8 cellular contexts compared by ENCODE assay signal in genomic region chr21:45818904-45819285, GRCh38.
A peak's percentile ranks its signal among the peaks of the same experiment; 100 is the strongest.
DNase-seq lines count a peak whose midpoint lies in the region; ATAC-seq, FAIRE-seq and TF ChIP-seq lines count a peak whose summit lies in the region.

No MANE protein-coding gene starts in this region.

- no peak overlapping the region for H3K27ac ChIP-seq in CD4-positive, alpha-beta T cell (ENCODE audit: low read depth, low read length)
- H3K27ac ChIP-seq in pancreas (no peak overlapping the region), heart right ventricle (no peak overlapping the region)

- POLR2A ChIA-PET in CD4-positive, alpha-beta T cell (lab: Charles Lee) = no interaction called here

- H3K27me3 Mint-ChIP-seq in CD4-positive, alpha-beta T cell = no peaks in the 10 kb centered on the region

- H3K4me1 ChIP-seq in pancreas (no peaks in the 10 kb centered on the region), heart right ventricle (peaks cover 0 to 19% (median 0%) of the 10 kb centered on the region in 9 donors)

- no peaks in the 10 kb centered on the region for H3K9me3 Mint-ChIP-seq in CD4-positive, alpha-beta T cell

- CTCF ChIA-PET in CD4-positive, alpha-beta T cell (lab: Charles Lee) = no interaction called here

- 66 to 77% methylated on average over 8 of the region's 8 CpGs for WGBS in pancreas, 2 donors
- WGBS in heart right ventricle, 2 donors = 69 to 74% methylated on average over 8 of the region's 8 CpGs

- intact Hi-C loops in CD4-positive, alpha-beta T cell (cut with DNase I, micrococcal nuclease) = loop anchor here (2.0 to 10.0 kb wide), 3 partner anchors 54 to 380 kb away; partner anchors contain the start of gene PCBP3 (in 1 of the 2)
- intact Hi-C loops in pancreas (cut with DNase I) = loop anchor here in 2 of 3 donors (5.0 to 10.0 kb wide), 2 partner anchors 262 to 264 kb away; no protein-coding TSS in a partner anchor
- intact Hi-C loops in heart right ventricle (cut with DNase I) = loop anchor here in 1 of 10 donors (10.0 kb wide), 1 partner anchor 364 kb away; no protein-coding TSS in a partner anchor

- H3K36me3 ChIP-seq in pancreas (no peaks in the 10 kb centered on the region), heart right ventricle (no peaks in the 10 kb centered on the region)

- DNase-seq in CD4-positive, alpha-beta T cell = peak; percentile 15 to 65 (median 54)
- DNase-seq in NOMO-1 treated with DMSO at 0.1 percent for 48 hours (lab: John Stamatoyannopoulos, UW; ENCODE audit: unreplicated experiment) = peak; percentile 87
- peak; percentile 25 for DNase-seq in activated T-helper 1 cell treated with Interleukin-2 at 50 U/mL for 16 hours (ENCODE audit: low read depth)
- peak; percentile 76 for DNase-seq in myocyte (ENCODE audit: low read depth)
- no peak for DNase-seq in pancreas
- no peak for DNase-seq in heart right ventricle
- no peak for DNase-seq in G401 (ENCODE audit: low spot score)
- no peak for DNase-seq in NCI-H2081 (lab: John Stamatoyannopoulos, UW)

- no peaks in the 10 kb centered on the region for H3K27me3 ChIP-seq in CD4-positive, alpha-beta T cell (ENCODE audit: control insufficient read depth, insufficient read depth, low read length)
- H3K27me3 ChIP-seq in pancreas = no peaks in the 10 kb centered on the region
- H3K27me3 ChIP-seq in heart right ventricle = peaks cover 0 to 19% (median 0%) of the 10 kb centered on the region in 7 donors

- H3K4me3 ChIP-seq in pancreas = no peak overlapping the region
- no peak overlapping the region for H3K4me3 ChIP-seq in heart right ventricle

- no peak overlapping the region for H3K4me3 Mint-ChIP-seq in CD4-positive, alpha-beta T cell

- peak overlapping the region; percentile 29 for H3K27ac Mint-ChIP-seq in CD4-positive, alpha-beta T cell

- H3K36me3 Mint-ChIP-seq in CD4-positive, alpha-beta T cell (ENCODE audit: low read depth) = no peaks in the 10 kb centered on the region

- no peak for FAIRE-seq in pancreas (lab: Jason Lieb, UNC)

- no peaks in the 10 kb centered on the region for H3K9me3 ChIP-seq in CD4-positive, alpha-beta T cell (ENCODE audit: control insufficient read depth, low read length)
- H3K9me3 ChIP-seq in pancreas (no peaks in the 10 kb centered on the region), heart right ventricle (no peaks in the 10 kb centered on the region)

- TF ChIP-seq CTCF in CD4-positive, alpha-beta T cell (IDR thresholded peaks at IDR 0.05) = no peak
- TF ChIP-seq CTCF in pancreas (IDR thresholded peaks at IDR 0.05) (no peak), heart right ventricle (IDR thresholded peaks at IDR 0.05) (no peak)

- in situ Hi-C loops in G401 (cut with HindIII; ENCODE audit: low sequenced_read_pairs) = no loop called here

- ATAC-seq in CD4-positive, alpha-beta T cell (ENCODE audit: poor library complexity) = peak; percentile 85
- ATAC-seq in pancreas = no peak
- ATAC-seq in heart right ventricle = no peak

- H3K4me1 Mint-ChIP-seq in CD4-positive, alpha-beta T cell (ENCODE audit: low read depth) = peaks cover 25% of the 10 kb centered on the region

Comparison
In these comparisons a context has a peak if more than half of its experiments do, and no peak if none do; other contexts are left out.
1. DNase-seq: peak in CD4-positive, alpha-beta T cell (10 of 10), NOMO-1 treated with DMSO at 0.1 percent for 48 hours (single experiment), activated T-helper 1 cell treated with Interleukin-2 at 50 U/mL for 16 hours (single experiment) and myocyte (single experiment); none in pancreas (0 of 6), heart right ventricle (0 of 2), G401 (single experiment) and NCI-H2081 (0 of 2).